14 cellular contexts compared by ENCODE assay signal in the genomic region with DNA sequence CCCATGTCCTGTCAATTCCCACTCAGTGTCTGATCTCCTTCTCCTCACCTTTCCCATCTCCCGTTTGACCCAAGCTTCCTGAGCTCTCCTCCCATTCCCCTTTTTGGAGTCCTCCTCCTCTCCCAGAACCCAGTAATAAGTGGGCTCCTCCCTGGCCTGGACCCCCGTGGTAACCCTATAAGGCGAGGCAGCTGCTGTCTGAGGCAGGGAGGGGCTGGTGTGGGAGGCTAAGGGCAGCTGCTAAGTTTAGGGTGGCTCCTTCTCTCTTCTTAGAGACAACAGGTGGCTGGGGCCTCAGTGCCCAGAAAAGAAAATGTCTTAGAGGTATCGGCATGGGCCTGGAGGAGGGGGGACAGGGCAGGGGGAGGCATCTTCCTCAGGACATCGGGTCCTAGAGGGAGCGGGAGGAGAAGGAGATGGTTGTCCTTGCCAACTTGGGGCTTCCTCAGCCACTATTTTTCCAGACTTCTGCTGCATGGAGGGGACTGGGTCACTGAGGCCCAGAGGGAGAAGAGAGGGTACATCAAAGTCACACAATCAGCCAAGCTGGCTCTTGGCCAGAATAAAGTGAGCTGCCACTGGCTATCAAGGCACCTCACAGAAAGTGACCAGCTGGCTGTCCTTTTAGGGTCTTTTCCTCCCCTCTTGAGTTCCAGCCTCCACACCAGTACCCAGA. TPM values are rescaled to one million over a fixed set of nuclear protein-coding genes. Genes with fewer than 3 reads are reported as not detected.
A peak's percentile ranks its signal among the peaks of the same experiment; 100 is the strongest.
DNase-seq lines count a peak whose midpoint lies in the region; ATAC-seq, FAIRE-seq and TF ChIP-seq lines count a peak whose summit lies in the region.
"Had no signal": no experiment of that assay in that cellular context is flagged by ENCODE, and none has a peak within 500 bp of the region (broad histone marks: within the 10 kb centered on the region; RNA-seq: fewer than 3 reads in every experiment).

No MANE protein-coding gene starts in this region.

- no peak for FAIRE-seq in astrocyte (lab: Jason Lieb, UNC)
- FAIRE-seq: G401.6 had no signal

- peaks cover 4% of the 10 kb centered on the region for H3K36me3 Mint-ChIP-seq in CD4-positive, alpha-beta T cell (ENCODE audit: low read depth)
- peaks cover 2% of the 10 kb centered on the region for H3K36me3 Mint-ChIP-seq in astrocyte (ENCODE audit: low read depth, unreplicated experiment)
- H3K36me3 Mint-ChIP-seq in natural killer cell treated with Interleukin-12 subunit alpha and Interleukin-12 subunit beta and Interleukin-15 and Interleukin-18, amount 100 ng/mL, for 72 hours, result no peaks in the 10 kb centered on the region

- no peak for ATAC-seq in CD4-positive, alpha-beta T cell (ENCODE audit: poor library complexity)
- ATAC-seq in natural killer cell treated with Interleukin-12 subunit alpha and Interleukin-12 subunit beta and Interleukin-15 and Interleukin-18, amount 100 ng/mL, for 72 hours, result no peak
- no peak for ATAC-seq in GM21786 (IDR thresholded peaks at IDR 0.05; ENCODE audit: unreplicated experiment)
- ATAC-seq in GM18519 (IDR thresholded peaks at IDR 0.05; ENCODE audit: low FRiP score, unreplicated experiment), result no peak
- ATAC-seq: left colon had no signal

- peak overlapping the region; percentile 18 for H3K27ac ChIP-seq in CD4-positive, alpha-beta T cell (ENCODE audit: low read depth, low read length)
- no peak overlapping the region for H3K27ac ChIP-seq in HUES64 (ENCODE audit: low read depth, low read length)
- no peak overlapping the region for H3K27ac ChIP-seq in astrocyte (ENCODE audit: low read depth, low read length)
- no peak overlapping the region for H3K27ac ChIP-seq in brain microvascular endothelial cell

- H4K20me1 ChIP-seq in astrocyte (ENCODE audit: insufficient read depth, low read length), result peaks cover 24% of the 10 kb centered on the region

- CTCF ChIA-PET in CD4-positive, alpha-beta T cell (lab: Charles Lee), result interaction anchor here (0.9 to 2.7 kb wide), 3 partner anchors 10 to 58 kb away, joined by 3 to 19 read pairs (median 6); a partner anchor contains a TSS

- no peaks in the 10 kb centered on the region for H3K36me3 ChIP-seq in HUES64 (ENCODE audit: insufficient read depth, low read length)
- peaks cover 3% of the 10 kb centered on the region for H3K36me3 ChIP-seq in astrocyte (ENCODE audit: insufficient read depth, low read length)
- H3K36me3 ChIP-seq in brain microvascular endothelial cell (replicated peaks), result no peaks in the 10 kb centered on the region

- TF ChIP-seq CTCF in CD4-positive, alpha-beta T cell (IDR thresholded peaks at IDR 0.05), result no peak
- no peak for TF ChIP-seq CTCF in astrocyte (IDR thresholded peaks at IDR 0.05; ENCODE audit: insufficient read depth, low read depth, low read length)
- no peak for TF ChIP-seq CTCF in brain microvascular endothelial cell (IDR thresholded peaks at IDR 0.05; ENCODE audit: low read depth, low read length, missing control alignments)

- intact Hi-C loops in CD4-positive, alpha-beta T cell (cut with DNase I, micrococcal nuclease), result loop anchor here (5.0 to 10.0 kb wide), 4 partner anchors 35 to 553 kb away; a partner anchor contains a TSS

- H2AFZ ChIP-seq in astrocyte (ENCODE audit: low read depth, low read length), result no peak overlapping the region

- H3K4me3 ChIP-seq in HUES64 (ENCODE audit: low read length) (peak overlapping the region; percentile 51; the same call in 1 of the 2 replicates), astrocyte (ENCODE audit: insufficient read depth, low read depth, low read length) (no peak overlapping the region), brain microvascular endothelial cell (ENCODE audit: low read depth, low read length) (no peak overlapping the region)

- no peaks in the 10 kb centered on the region for H3K9me3 ChIP-seq in CD4-positive, alpha-beta T cell (ENCODE audit: control insufficient read depth, low read length)
- no peaks in the 10 kb centered on the region for H3K9me3 ChIP-seq in HUES64 (ENCODE audit: insufficient read depth, low read depth, low read length)
- H3K9me3 ChIP-seq in astrocyte (ENCODE audit: insufficient read depth, low read depth, low read length), result no peaks in the 10 kb centered on the region

- peak overlapping the region; percentile 81 for H3K27ac Mint-ChIP-seq in CD4-positive, alpha-beta T cell
- H3K27ac Mint-ChIP-seq in astrocyte (ENCODE audit: unreplicated experiment), result peak overlapping the region; percentile 94
- peak overlapping the region; percentile 91 to 99 for H3K27ac Mint-ChIP-seq in natural killer cell treated with Interleukin-12 subunit alpha and Interleukin-12 subunit beta and Interleukin-15 and Interleukin-18, amount 100 ng/mL, for 72 hours

- H3K27me3 ChIP-seq in CD4-positive, alpha-beta T cell (ENCODE audit: control insufficient read depth, insufficient read depth, low read length), result no peaks in the 10 kb centered on the region
- H3K27me3 ChIP-seq in HUES64 (ENCODE audit: insufficient read depth, low read length) (no peaks in the 10 kb centered on the region), astrocyte (ENCODE audit: insufficient read depth, low read length) (no peaks in the 10 kb centered on the region), brain microvascular endothelial cell (replicated peaks) (no peaks in the 10 kb centered on the region)

- 91% methylated on average over 6 of the region's 6 CpGs for WGBS in HUES64

- H3K9ac ChIP-seq in HUES64 (ENCODE audit: low read depth, low read length) (no peak overlapping the region), astrocyte (ENCODE audit: low read length) (no peak overlapping the region)

- no peak overlapping the region for H3K4me2 ChIP-seq in astrocyte (ENCODE audit: low read length)

- H3K9me3 Mint-ChIP-seq in CD4-positive, alpha-beta T cell, result no peaks in the 10 kb centered on the region
- H3K9me3 Mint-ChIP-seq in astrocyte (ENCODE audit: unreplicated experiment), result no peaks in the 10 kb centered on the region
- H3K9me3 Mint-ChIP-seq in natural killer cell treated with Interleukin-12 subunit alpha and Interleukin-12 subunit beta and Interleukin-15 and Interleukin-18, amount 100 ng/mL, for 72 hours, result no peaks in the 10 kb centered on the region

- no peaks in the 10 kb centered on the region for H3K27me3 Mint-ChIP-seq in CD4-positive, alpha-beta T cell
- H3K27me3 Mint-ChIP-seq in astrocyte (ENCODE audit: low read depth, unreplicated experiment), result no peaks in the 10 kb centered on the region
- H3K27me3 Mint-ChIP-seq in natural killer cell treated with Interleukin-12 subunit alpha and Interleukin-12 subunit beta and Interleukin-15 and Interleukin-18, amount 100 ng/mL, for 72 hours, result no peaks in the 10 kb centered on the region

- H3K79me2 ChIP-seq in astrocyte (ENCODE audit: insufficient read depth, low read length), result peaks cover 28% of the 10 kb centered on the region

- peak overlapping the region; percentile 85 for H3K4me3 Mint-ChIP-seq in CD4-positive, alpha-beta T cell
- peak overlapping the region; percentile 89 for H3K4me3 Mint-ChIP-seq in astrocyte (ENCODE audit: unreplicated experiment)
- H3K4me3 Mint-ChIP-seq in natural killer cell treated with Interleukin-12 subunit alpha and Interleukin-12 subunit beta and Interleukin-15 and Interleukin-18, amount 100 ng/mL, for 72 hours, result peak overlapping the region; percentile 83

- H3K4me1 Mint-ChIP-seq in CD4-positive, alpha-beta T cell (ENCODE audit: low read depth), result peaks cover 43% of the 10 kb centered on the region
- peaks cover 23% of the 10 kb centered on the region for H3K4me1 Mint-ChIP-seq in astrocyte (ENCODE audit: low read depth, unreplicated experiment)
- peaks cover 34 to 37% of the 10 kb centered on the region in 2 donors for H3K4me1 Mint-ChIP-seq in natural killer cell treated with Interleukin-12 subunit alpha and Interleukin-12 subunit beta and Interleukin-15 and Interleukin-18, amount 100 ng/mL, for 72 hours (ENCODE audit: low read depth in 2 of 2)

- POLR2A ChIA-PET in CD4-positive, alpha-beta T cell (lab: Charles Lee), result interaction anchor here (0.5 to 6.0 kb wide), 7 partner anchors 9 to 164 kb away, joined by 3 to 153 read pairs (median 19); a partner anchor contains a TSS

- in situ Hi-C loops in brain microvascular endothelial cell (cut with HindIII; ENCODE audit: low pct_ligation_motif_present, low sequenced_read_pairs), result no loop called here

- H3K4me1 ChIP-seq in HUES64 (ENCODE audit: insufficient read depth, low read length), result peaks cover 8% of the 10 kb centered on the region; the same call in 1 of the 2 replicates
- peaks cover 22% of the 10 kb centered on the region for H3K4me1 ChIP-seq in astrocyte (ENCODE audit: insufficient read depth, low read length)

- no peak for DNase-seq in CD4-positive, alpha-beta T cell
- DNase-seq in astrocyte (ENCODE audit: low read depth), result no peak
- no peak for DNase-seq in natural killer cell treated with Interleukin-12 subunit alpha and Interleukin-12 subunit beta and Interleukin-15 and Interleukin-18, amount 100 ng/mL, for 72 hours (ENCODE audit: low spot score)
- no peak for DNase-seq in NOMO-1 (lab: John Stamatoyannopoulos, UW; ENCODE audit: unreplicated experiment in 2 of 2)
- DNase-seq in brain microvascular endothelial cell, result no peak
- DNase-seq: left colon; NCI-H526 treated with DMSO at 0.1 percent for 48 hours; stimulated activated naive CD4-positive, alpha-beta T cell treated with Interleukin-2 at 50 U/mL for 16 hours had no signal

RNA-seq across cellular contexts. Expression of a gene that starts 1.9 kb away (rescaled TPM):
- 10 to 100 TPM; 12.7 to 14.7 TPM for total RNA-seq in CD4-positive, alpha-beta T cell
- 19.3 TPM for polyA plus RNA-seq in HUES64 (2013, experiment 1 of 2)
- polyA plus RNA-seq in HUES64 (2013, experiment 2 of 2), result 19.7 TPM
- total RNA-seq in astrocyte, result 50.3 and 50.8 TPM in 2 replicates
- 10 to 100 TPM; 64.0 to 99.1 TPM for total RNA-seq in natural killer cell treated with Interleukin-12 subunit alpha and Interleukin-12 subunit beta and Interleukin-15 and Interleukin-18, amount 100 ng/mL, for 72 hours

RNA-seq across cellular contexts. Expression of a gene that starts 2.4 kb away (rescaled TPM):
- total RNA-seq in CD4-positive, alpha-beta T cell, result 1 to 10 TPM in 1 of 2 experiments, under 1 TPM in 1; 0.95 to 2.4 TPM
- 1.2 TPM for polyA plus RNA-seq in HUES64 (2013, experiment 1 of 2)
- polyA plus RNA-seq in HUES64 (2013, experiment 2 of 2), result 3.0 TPM
- not detected in 2 replicates for total RNA-seq in astrocyte
- 1 to 10 TPM in 1 of 2 donors, not detected in 1; 8.5 TPM for total RNA-seq in natural killer cell treated with Interleukin-12 subunit alpha and Interleukin-12 subunit beta and Interleukin-15 and Interleukin-18, amount 100 ng/mL, for 72 hours
- total RNA-seq: fibroblast of lung, left colon, smooth muscle cell had no signal

RNA-seq across cellular contexts. Expression of a gene that starts 10.2 kb away (rescaled TPM):
- 100 to 1,000 TPM; 161 to 163 TPM for total RNA-seq in CD4-positive, alpha-beta T cell
- polyA plus RNA-seq in HUES64 (2013, experiment 1 of 2), result 0.65 TPM
- polyA plus RNA-seq in HUES64 (2013, experiment 2 of 2), result 2.0 TPM
- 0.48 and 0.96 TPM in 2 replicates for total RNA-seq in astrocyte
- 100 to 1,000 TPM; 192 to 207 TPM for total RNA-seq in natural killer cell treated with Interleukin-12 subunit alpha and Interleukin-12 subunit beta and Interleukin-15 and Interleukin-18, amount 100 ng/mL, for 72 hours
- polyA plus RNA-seq: fibroblast of lung had no signal

RNA-seq across cellular contexts. Expression of a gene that starts 17.1 kb away (rescaled TPM):
- total RNA-seq in CD4-positive, alpha-beta T cell, result 10 to 100 TPM; 39.1 to 41.7 TPM
- polyA plus RNA-seq in HUES64 (2013, experiment 1 of 2), result 34.4 TPM
- 28.2 TPM for polyA plus RNA-seq in HUES64 (2013, experiment 2 of 2)
- total RNA-seq in astrocyte, result 58.8 TPM in 2 replicates
- total RNA-seq in natural killer cell treated with Interleukin-12 subunit alpha and Interleukin-12 subunit beta and Interleukin-15 and Interleukin-18, amount 100 ng/mL, for 72 hours, result 10 to 100 TPM; 95.8 to 99.7 TPM

RNA-seq across cellular contexts. Expression of a gene that starts 23.0 kb away (rescaled TPM):
- 1 to 10 TPM; 3.4 to 3.5 TPM for total RNA-seq in CD4-positive, alpha-beta T cell
- polyA plus RNA-seq in HUES64 (2013, experiment 1 of 2), result 40.2 TPM
- 36.1 TPM for polyA plus RNA-seq in HUES64 (2013, experiment 2 of 2)
- total RNA-seq in astrocyte, result 16.0 and 19.5 TPM in 2 replicates
- total RNA-seq in natural killer cell treated with Interleukin-12 subunit alpha and Interleukin-12 subunit beta and Interleukin-15 and Interleukin-18, amount 100 ng/mL, for 72 hours, result 10 to 100 TPM; 10.2 to 14.7 TPM

Comparison
In these comparisons a context has a peak if more than half of its experiments do, and no peak if none do; other contexts are left out.
1. RNA of a gene that starts 10.2 kb away (total RNA-seq): 192 to 207 TPM in natural killer cell treated with Interleukin-12 subunit alpha and Interleukin-12 subunit beta and Interleukin-15 and Interleukin-18, amount 100 ng/mL, for 72 hours and 161 to 163 TPM in CD4-positive, alpha-beta T cell; 0.48 to 0.96 TPM in astrocyte; every median in the first group is over 10 times any median in the second.
2. Peak in every context shown above with its lines, with median percentiles within 50 percentile points of each other: H3K27ac Mint-ChIP-seq and H3K4me3 Mint-ChIP-seq.